1 cellular context compared by ENCODE assay signal in genomic region chr6:29942275-29943052, GRCh38.
TF ChIP-seq lines count a peak whose summit lies in the region.

Gene HLA-A, plus strand, starts transcription at chr6:29942532. Its CDS starts 22 bp downstream, at chr6:29942554.

TF ChIP-seq in HepG2, 621 proteins besides CTCF, POLR2A, EP300 and RAD21 (continued from another document and continues in another):
- no peak for TF ChIP-seq ZXDC (CRISPR knock-in tag; IDR thresholded peaks at IDR 0.05)
- TF ChIP-seq, protein P1, sequence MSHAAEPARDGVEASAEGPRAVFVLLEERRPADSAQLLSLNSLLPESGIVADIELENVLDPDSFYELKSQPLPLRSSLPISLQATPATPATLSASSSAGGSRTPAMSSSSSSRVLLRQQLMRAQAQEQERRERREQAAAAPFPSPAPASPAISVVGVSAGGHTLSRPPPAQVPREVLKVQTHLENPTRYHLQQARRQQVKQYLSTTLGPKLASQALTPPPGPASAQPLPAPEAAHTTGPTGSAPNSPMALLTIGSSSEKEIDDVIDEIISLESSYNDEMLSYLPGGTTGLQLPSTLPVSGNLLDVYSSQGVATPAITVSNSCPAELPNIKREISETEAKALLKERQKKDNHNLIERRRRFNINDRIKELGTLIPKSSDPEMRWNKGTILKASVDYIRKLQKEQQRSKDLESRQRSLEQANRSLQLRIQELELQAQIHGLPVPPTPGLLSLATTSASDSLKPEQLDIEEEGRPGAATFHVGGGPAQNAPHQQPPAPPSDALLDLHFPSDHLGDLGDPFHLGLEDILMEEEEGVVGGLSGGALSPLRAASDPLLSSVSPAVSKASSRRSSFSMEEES (CRISPR knock-in tag; IDR thresholded peaks at IDR 0.05), result no peak
- TF ChIP-seq ELF3 (CRISPR knock-in tag; IDR thresholded peaks at IDR 0.05), result no peak
- TF ChIP-seq RFX5 (IDR thresholded peaks at IDR 0.05; ENCODE audit: low read depth, low read length), result peak; percentile 97
- TF ChIP-seq TCF12 (IDR thresholded peaks at IDR 0.05), result no peak
- no peak for TF ChIP-seq TCF12 (CRISPR knock-in tag; IDR thresholded peaks at IDR 0.05)
- TF ChIP-seq ZNF512B (CRISPR knock-in tag; IDR thresholded peaks at IDR 0.05; ENCODE audit: borderline replicate concordance), result no peak
- TF ChIP-seq SRY (CRISPR knock-in tag; IDR thresholded peaks at IDR 0.05), result no peak
- TF ChIP-seq ZSCAN30 (CRISPR knock-in tag; IDR thresholded peaks at IDR 0.05), result no peak
- TF ChIP-seq, protein P2, sequence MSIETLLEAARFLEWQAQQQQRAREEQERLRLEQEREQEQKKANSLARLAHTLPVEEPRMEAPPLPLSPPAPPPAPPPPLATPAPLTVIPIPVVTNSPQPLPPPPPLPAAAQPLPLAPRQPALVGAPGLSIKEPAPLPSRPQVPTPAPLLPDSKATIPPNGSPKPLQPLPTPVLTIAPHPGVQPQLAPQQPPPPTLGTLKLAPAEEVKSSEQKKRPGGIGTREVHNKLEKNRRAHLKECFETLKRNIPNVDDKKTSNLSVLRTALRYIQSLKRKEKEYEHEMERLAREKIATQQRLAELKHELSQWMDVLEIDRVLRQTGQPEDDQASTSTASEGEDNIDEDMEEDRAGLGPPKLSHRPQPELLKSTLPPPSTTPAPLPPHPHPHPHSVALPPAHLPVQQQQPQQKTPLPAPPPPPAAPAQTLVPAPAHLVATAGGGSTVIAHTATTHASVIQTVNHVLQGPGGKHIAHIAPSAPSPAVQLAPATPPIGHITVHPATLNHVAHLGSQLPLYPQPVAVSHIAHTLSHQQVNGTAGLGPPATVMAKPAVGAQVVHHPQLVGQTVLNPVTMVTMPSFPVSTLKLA (IDR thresholded peaks at IDR 0.05), result no peak
- no peak for TF ChIP-seq ZNF562 (CRISPR knock-in tag; IDR thresholded peaks at IDR 0.05; ENCODE audit: borderline replicate concordance)
- no peak for TF ChIP-seq MEIS2 (CRISPR knock-in tag; IDR thresholded peaks at IDR 0.05)
- peak; percentile 81 for TF ChIP-seq NFYB (CRISPR knock-in tag; IDR thresholded peaks at IDR 0.05)
- TF ChIP-seq KDM1A (CRISPR knock-in tag; IDR thresholded peaks at IDR 0.05), result no peak
- no peak for TF ChIP-seq TRAFD1 (CRISPR knock-in tag; IDR thresholded peaks at IDR 0.05; ENCODE audit: borderline replicate concordance)
- TF ChIP-seq TARDBP (CRISPR knock-in tag; IDR thresholded peaks at IDR 0.05), result no peak
- no peak for TF ChIP-seq TGIF2 (CRISPR knock-in tag; IDR thresholded peaks at IDR 0.05)
- TF ChIP-seq ZNF256 (CRISPR knock-in tag; conservative IDR thresholded peaks at IDR 0.05), result no peak
- no peak for TF ChIP-seq ZMAT3 (CRISPR knock-in tag; conservative IDR thresholded peaks at IDR 0.05)
- TF ChIP-seq ZNF747 (CRISPR knock-in tag; IDR thresholded peaks at IDR 0.05; ENCODE audit: borderline replicate concordance), result no peak
- TF ChIP-seq SAP130 (CRISPR knock-in tag; IDR thresholded peaks at IDR 0.05; ENCODE audit: low read depth), result peak; percentile 56
- TF ChIP-seq ZSCAN21 (CRISPR knock-in tag; IDR thresholded peaks at IDR 0.05; ENCODE audit: borderline replicate concordance), result no peak
- no peak for TF ChIP-seq GTF3A (CRISPR knock-in tag; conservative IDR thresholded peaks at IDR 0.05)
- peak; percentile 90 for TF ChIP-seq CREB1 (IDR thresholded peaks at IDR 0.05)
- TF ChIP-seq CREB1 (CRISPR knock-in tag; IDR thresholded peaks at IDR 0.05), result peak; percentile 93
- no peak for TF ChIP-seq NONO (IDR thresholded peaks at IDR 0.05)
- no peak for TF ChIP-seq NONO (CRISPR knock-in tag; conservative IDR thresholded peaks at IDR 0.05)
- no peak for TF ChIP-seq ZNF549 (CRISPR knock-in tag; IDR thresholded peaks at IDR 0.05)
- TF ChIP-seq ZNF446 (CRISPR knock-in tag; IDR thresholded peaks at IDR 0.05), result no peak
- TF ChIP-seq, protein P3, sequence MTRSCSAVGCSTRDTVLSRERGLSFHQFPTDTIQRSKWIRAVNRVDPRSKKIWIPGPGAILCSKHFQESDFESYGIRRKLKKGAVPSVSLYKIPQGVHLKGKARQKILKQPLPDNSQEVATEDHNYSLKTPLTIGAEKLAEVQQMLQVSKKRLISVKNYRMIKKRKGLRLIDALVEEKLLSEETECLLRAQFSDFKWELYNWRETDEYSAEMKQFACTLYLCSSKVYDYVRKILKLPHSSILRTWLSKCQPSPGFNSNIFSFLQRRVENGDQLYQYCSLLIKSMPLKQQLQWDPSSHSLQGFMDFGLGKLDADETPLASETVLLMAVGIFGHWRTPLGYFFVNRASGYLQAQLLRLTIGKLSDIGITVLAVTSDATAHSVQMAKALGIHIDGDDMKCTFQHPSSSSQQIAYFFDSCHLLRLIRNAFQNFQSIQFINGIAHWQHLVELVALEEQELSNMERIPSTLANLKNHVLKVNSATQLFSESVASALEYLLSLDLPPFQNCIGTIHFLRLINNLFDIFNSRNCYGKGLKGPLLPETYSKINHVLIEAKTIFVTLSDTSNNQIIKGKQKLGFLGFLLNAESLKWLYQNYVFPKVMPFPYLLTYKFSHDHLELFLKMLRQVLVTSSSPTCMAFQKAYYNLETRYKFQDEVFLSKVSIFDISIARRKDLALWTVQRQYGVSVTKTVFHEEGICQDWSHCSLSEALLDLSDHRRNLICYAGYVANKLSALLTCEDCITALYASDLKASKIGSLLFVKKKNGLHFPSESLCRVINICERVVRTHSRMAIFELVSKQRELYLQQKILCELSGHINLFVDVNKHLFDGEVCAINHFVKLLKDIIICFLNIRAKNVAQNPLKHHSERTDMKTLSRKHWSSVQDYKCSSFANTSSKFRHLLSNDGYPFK (CRISPR knock-in tag; IDR thresholded peaks at IDR 0.05; ENCODE audit: borderline replicate concordance), result no peak
- TF ChIP-seq, protein P4, sequence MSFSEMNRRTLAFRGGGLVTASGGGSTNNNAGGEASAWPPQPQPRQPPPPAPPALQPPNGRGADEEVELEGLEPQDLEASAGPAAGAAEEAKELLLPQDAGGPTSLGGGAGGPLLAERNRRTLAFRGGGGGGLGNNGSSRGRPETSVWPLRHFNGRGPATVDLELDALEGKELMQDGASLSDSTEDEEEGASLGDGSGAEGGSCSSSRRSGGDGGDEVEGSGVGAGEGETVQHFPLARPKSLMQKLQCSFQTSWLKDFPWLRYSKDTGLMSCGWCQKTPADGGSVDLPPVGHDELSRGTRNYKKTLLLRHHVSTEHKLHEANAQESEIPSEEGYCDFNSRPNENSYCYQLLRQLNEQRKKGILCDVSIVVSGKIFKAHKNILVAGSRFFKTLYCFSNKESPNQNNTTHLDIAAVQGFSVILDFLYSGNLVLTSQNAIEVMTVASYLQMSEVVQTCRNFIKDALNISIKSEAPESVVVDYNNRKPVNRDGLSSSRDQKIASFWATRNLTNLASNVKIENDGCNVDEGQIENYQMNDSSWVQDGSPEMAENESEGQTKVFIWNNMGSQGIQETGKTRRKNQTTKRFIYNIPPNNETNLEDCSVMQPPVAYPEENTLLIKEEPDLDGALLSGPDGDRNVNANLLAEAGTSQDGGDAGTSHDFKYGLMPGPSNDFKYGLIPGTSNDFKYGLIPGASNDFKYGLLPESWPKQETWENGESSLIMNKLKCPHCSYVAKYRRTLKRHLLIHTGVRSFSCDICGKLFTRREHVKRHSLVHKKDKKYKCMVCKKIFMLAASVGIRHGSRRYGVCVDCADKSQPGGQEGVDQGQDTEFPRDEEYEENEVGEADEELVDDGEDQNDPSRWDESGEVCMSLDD (CRISPR knock-in tag; IDR thresholded peaks at IDR 0.05; ENCODE audit: borderline replicate concordance), result no peak
- peak; percentile 54; the same call in 1 of the 2 replicates for TF ChIP-seq ELF1 (CRISPR knock-in tag; IDR thresholded peaks at IDR 0.05)
- no peak for TF ChIP-seq ZNF484 (CRISPR knock-in tag; IDR thresholded peaks at IDR 0.05; ENCODE audit: borderline replicate concordance, low read depth)
- no peak for TF ChIP-seq ZFP41 (CRISPR knock-in tag; IDR thresholded peaks at IDR 0.05; ENCODE audit: borderline replicate concordance)
- peak; percentile 72; the same call in 1 of the 2 replicates for TF ChIP-seq HIVEP1 (CRISPR knock-in tag; IDR thresholded peaks at IDR 0.05)
- TF ChIP-seq, protein P5, sequence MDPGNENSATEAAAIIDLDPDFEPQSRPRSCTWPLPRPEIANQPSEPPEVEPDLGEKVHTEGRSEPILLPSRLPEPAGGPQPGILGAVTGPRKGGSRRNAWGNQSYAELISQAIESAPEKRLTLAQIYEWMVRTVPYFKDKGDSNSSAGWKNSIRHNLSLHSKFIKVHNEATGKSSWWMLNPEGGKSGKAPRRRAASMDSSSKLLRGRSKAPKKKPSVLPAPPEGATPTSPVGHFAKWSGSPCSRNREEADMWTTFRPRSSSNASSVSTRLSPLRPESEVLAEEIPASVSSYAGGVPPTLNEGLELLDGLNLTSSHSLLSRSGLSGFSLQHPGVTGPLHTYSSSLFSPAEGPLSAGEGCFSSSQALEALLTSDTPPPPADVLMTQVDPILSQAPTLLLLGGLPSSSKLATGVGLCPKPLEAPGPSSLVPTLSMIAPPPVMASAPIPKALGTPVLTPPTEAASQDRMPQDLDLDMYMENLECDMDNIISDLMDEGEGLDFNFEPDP (CRISPR knock-in tag; conservative IDR thresholded peaks at IDR 0.05), result no peak
- TF ChIP-seq NR3C1 (CRISPR knock-in tag; IDR thresholded peaks at IDR 0.05), result no peak
- no peak for TF ChIP-seq ZNF335 (CRISPR knock-in tag; IDR thresholded peaks at IDR 0.05)
- no peak for TF ChIP-seq JARID2 (CRISPR knock-in tag; IDR thresholded peaks at IDR 0.05; ENCODE audit: insufficient replicate concordance)
- TF ChIP-seq HOXA7 (CRISPR knock-in tag; IDR thresholded peaks at IDR 0.05), result no peak
- TF ChIP-seq HDAC1 (CRISPR knock-in tag; IDR thresholded peaks at IDR 0.05), result peak; percentile 39; the same call in 1 of the 2 replicates
- no peak for TF ChIP-seq ZBTB34 (CRISPR knock-in tag; IDR thresholded peaks at IDR 0.05)
- no peak for TF ChIP-seq NR1H2 (CRISPR knock-in tag; IDR thresholded peaks at IDR 0.05; ENCODE audit: borderline replicate concordance, low read depth)
- peak; percentile 84 for TF ChIP-seq RBFOX2 (IDR thresholded peaks at IDR 0.05; ENCODE audit: low read depth, low read length)
- 0 out of 2 replicates have a peak, but pooled peaks have one; percentile 62 for TF ChIP-seq HNRNPL (IDR thresholded peaks at IDR 0.05; ENCODE audit: low read depth, low read length)
- TF ChIP-seq CEBPG (CRISPR knock-in tag; IDR thresholded peaks at IDR 0.05), result no peak
- no peak for TF ChIP-seq IRF9 (CRISPR knock-in tag; IDR thresholded peaks at IDR 0.05; ENCODE audit: borderline replicate concordance)
